ENCODE assay signal across 9 cellular contexts in the genomic region with DNA sequence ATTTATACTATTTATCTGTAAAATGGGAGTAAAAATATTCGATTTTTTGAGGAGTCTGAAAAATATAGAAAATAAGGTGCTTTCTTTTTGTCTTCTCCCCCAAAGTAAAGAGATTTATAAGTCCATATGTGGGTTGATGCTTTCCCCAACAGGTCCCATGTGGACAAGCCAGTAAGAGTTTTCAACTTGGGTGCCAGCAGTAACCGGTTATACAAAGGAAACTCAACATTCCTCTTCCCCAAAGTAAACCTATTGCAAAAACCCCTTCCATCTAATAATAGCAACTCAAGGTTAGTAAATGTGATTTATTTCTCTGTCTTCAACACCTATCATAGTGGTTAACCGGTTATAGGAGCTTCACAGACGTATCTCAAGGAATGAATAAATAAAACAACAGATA.
"Had no signal": no experiment of that assay in that cellular context is flagged by ENCODE, and none has a peak within 500 bp of the region (broad histone marks: within the 10 kb centered on the region; RNA-seq: fewer than 3 reads in every experiment).

No MANE protein-coding gene starts in this region.

- H3K27ac ChIP-seq: GM23248 had no signal

- H3K9me3 ChIP-seq: HAP-1 had no signal

- DNase-seq: GM23248, GOT3, H7, H9, HCEC 1CT, HFFc6 had no signal

- H3K4me1 ChIP-seq: HAP-1 had no signal

- H3K9me3 Mint-ChIP-seq: H9 had no signal

- ATAC-seq: GM23338, HCT116 had no signal

- H3K4me1 Mint-ChIP-seq: GM23338, H9 had no signal

- H3K4me3 ChIP-seq: GM23248, GM23338, HAP-1 had no signal

- H3K4me3 Mint-ChIP-seq: GM23338, H9, HFFc6 had no signal

- H3K36me3 ChIP-seq: HAP-1 had no signal

- H3K27ac Mint-ChIP-seq: GM23338, H9, HFFc6 had no signal
